Comparison of ENCODE assay signal across 6 cellular contexts in the genomic region with DNA sequence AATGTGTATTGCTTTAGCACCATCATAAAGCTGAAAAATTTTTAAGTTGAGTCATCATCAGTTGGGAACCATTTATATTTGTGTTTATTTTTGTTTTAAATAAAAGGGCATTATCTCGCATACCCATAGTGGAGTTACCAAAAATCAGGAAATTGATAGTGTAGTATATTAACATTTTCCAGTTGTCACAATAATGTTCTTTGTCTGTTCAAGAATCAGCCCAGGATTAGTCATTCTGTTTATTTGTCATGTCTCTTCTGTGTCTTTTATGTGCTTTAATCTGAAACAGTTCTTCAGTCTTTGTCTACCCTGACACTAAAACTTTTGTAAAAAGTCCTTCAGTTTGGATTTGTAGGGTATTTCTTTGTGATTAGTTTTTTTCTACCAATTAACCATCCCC.
"Had no signal": no experiment of that assay in that cellular context is flagged by ENCODE, and none has a peak within 500 bp of the region (broad histone marks: within the 10 kb centered on the region; RNA-seq: fewer than 3 reads in every experiment).

No MANE protein-coding gene starts in this region.

- H3K4me2 ChIP-seq: GM23338 had no signal

- H3K4me3 ChIP-seq: GM23338 had no signal

- ATAC-seq: GM23338, HepG2 had no signal

- H3K4me1 Mint-ChIP-seq: GM23338, H9, IgD-negative memory B cell had no signal

- DNase-seq: H9, HCEC 1CT, KBM-7 had no signal

- H3K4me3 Mint-ChIP-seq: GM23338, H9, IgD-negative memory B cell had no signal

- H3K36me3 Mint-ChIP-seq: IgD-negative memory B cell had no signal

- H2AFZ ChIP-seq: GM23338 had no signal

- H3K27me3 Mint-ChIP-seq: IgD-negative memory B cell had no signal

- H3K27ac Mint-ChIP-seq: GM23338, H9, IgD-negative memory B cell had no signal
